ENCODE assay signal across 9 cellular contexts in genomic region chrX:136525738-136526606, GRCh38. TPM values are rescaled to one million over a fixed set of nuclear protein-coding genes. Genes with fewer than 3 reads are reported as not detected.
DNase-seq lines count a peak whose midpoint lies in the region; ATAC-seq and TF ChIP-seq lines count a peak whose summit lies in the region.
"Had no signal": no experiment of that assay in that cellular context is flagged by ENCODE, and none has a peak within 500 bp of the region (broad histone marks: within the 10 kb centered on the region; RNA-seq: fewer than 3 reads in every experiment).

No MANE protein-coding gene starts in this region.

- H3K27ac ChIP-seq in right atrium auricular region (peak overlapping the region in 1 of 2 donors; percentile 88), substantia nigra (ENCODE audit: low read depth, low read length, poor library complexity, severe bottlenecking) (no peak overlapping the region)

- POLR2A ChIA-PET in naive thymus-derived CD8-positive, alpha-beta T cell (lab: Charles Lee), result interaction anchor here (0.7 kb wide), 1 partner anchor 29 kb away, joined by 3 read pairs; no protein-coding TSS in a partner anchor

- H3K4me3 Mint-ChIP-seq in naive thymus-derived CD8-positive, alpha-beta T cell, result no peak overlapping the region
- H3K4me3 Mint-ChIP-seq: stimulated activated naive CD8-positive, alpha-beta T cell treated with anti-CD3 and anti-CD28 coated beads, Interleukin-15, Interleukin-2, amounts not matched to agents 100 ng/mL and 50 ng/mL, for 24 hours had no signal

- DNase-seq in HPDE6-E6E7 (ENCODE audit: extremely low spot score) (peak; percentile 37), adipocyte (ENCODE audit: low read depth) (peak; percentile 83), right atrium auricular region (ENCODE audit: low spot score) (peak; percentile 74), substantia nigra (lab: John Stamatoyannopoulos, UW) (peak in 30 of 49 donors; percentile 0 to 58 (median 10)), NCI-H2171 treated with DMSO at 0.1 percent for 48 hours (lab: John Stamatoyannopoulos, UW) (no peak), NCI-H526 treated with DMSO at 0.1 percent for 48 hours (lab: John Stamatoyannopoulos, UW) (no peak)
- DNase-seq in naive thymus-derived CD8-positive, alpha-beta T cell, result no peak

- H3K9me3 Mint-ChIP-seq in naive thymus-derived CD8-positive, alpha-beta T cell, result no peaks in the 10 kb centered on the region
- H3K9me3 Mint-ChIP-seq: stimulated activated naive CD8-positive, alpha-beta T cell treated with anti-CD3 and anti-CD28 coated beads, Interleukin-15, Interleukin-2, amounts not matched to agents 100 ng/mL and 50 ng/mL, for 24 hours had no signal

- H3K36me3 Mint-ChIP-seq in naive thymus-derived CD8-positive, alpha-beta T cell, result peaks cover 0 to 2% (median 0%) of the 10 kb centered on the region in 3 donors

- H3K9ac ChIP-seq in adipocyte (ENCODE audit: low read length), result peak overlapping the region; percentile 76

- H3K27ac Mint-ChIP-seq in naive thymus-derived CD8-positive, alpha-beta T cell, result no peak overlapping the region
- H3K27ac Mint-ChIP-seq: stimulated activated naive CD8-positive, alpha-beta T cell treated with anti-CD3 and anti-CD28 coated beads, Interleukin-15, Interleukin-2, amounts not matched to agents 100 ng/mL and 50 ng/mL, for 24 hours had no signal

- H3K36me3 ChIP-seq in adipocyte (ENCODE audit: control insufficient read depth, insufficient read depth, low read length, severe bottlenecking) (no peaks in the 10 kb centered on the region), right atrium auricular region (no peaks in the 10 kb centered on the region)

- H3K4me1 ChIP-seq in adipocyte (ENCODE audit: control insufficient read depth, insufficient read depth, low read length) (peaks cover 21% of the 10 kb centered on the region), right atrium auricular region (peaks cover 0 to 3% of the 10 kb centered on the region in 2 donors)

- peaks cover 0 to 9% (median 0%) of the 10 kb centered on the region in 5 donors for H3K27me3 Mint-ChIP-seq in naive thymus-derived CD8-positive, alpha-beta T cell
- H3K27me3 Mint-ChIP-seq: stimulated activated naive CD8-positive, alpha-beta T cell treated with anti-CD3 and anti-CD28 coated beads, Interleukin-15, Interleukin-2, amounts not matched to agents 100 ng/mL and 50 ng/mL, for 24 hours had no signal

- no peak for TF ChIP-seq CTCF in right atrium auricular region (IDR thresholded peaks at IDR 0.05)

- ATAC-seq in naive thymus-derived CD8-positive, alpha-beta T cell, result no peak
- no peak for ATAC-seq in GM18858 (IDR thresholded peaks at IDR 0.05; ENCODE audit: unreplicated experiment)

- H3K27me3 ChIP-seq in adipocyte (replicated peaks; ENCODE audit: control insufficient read depth, insufficient read depth, low read length), result peaks cover 6% of the 10 kb centered on the region
- H3K27me3 ChIP-seq in right atrium auricular region, result no peaks in the 10 kb centered on the region

- peaks cover 6 to 15% (median 8%) of the 10 kb centered on the region in 4 donors for H3K4me1 Mint-ChIP-seq in naive thymus-derived CD8-positive, alpha-beta T cell

- H3K4me3 ChIP-seq in adipocyte (ENCODE audit: low read length), result peak overlapping the region; percentile 48
- no peak overlapping the region for H3K4me3 ChIP-seq in right atrium auricular region

- no peaks in the 10 kb centered on the region for H3K9me3 ChIP-seq in adipocyte (ENCODE audit: control insufficient read depth, low read length)
- no peaks in the 10 kb centered on the region for H3K9me3 ChIP-seq in right atrium auricular region

RNA-seq across cellular contexts. Expression of gene VGLL1, which starts 6.0 kb away (rescaled TPM):
- total RNA-seq in right atrium auricular region, result not detected
- not detected for total RNA-seq in naive thymus-derived CD8-positive, alpha-beta T cell
- polyA plus RNA-seq in naive thymus-derived CD8-positive, alpha-beta T cell, result not detected

RNA-seq across cellular contexts. Expression of gene HTATSF1, which starts 28.6 kb away (rescaled TPM):
- total RNA-seq in right atrium auricular region, result 10 to 100 TPM; 61.5 to 76.2 TPM
- 10 to 100 TPM; 29.8 to 30.1 TPM for total RNA-seq in naive thymus-derived CD8-positive, alpha-beta T cell
- polyA plus RNA-seq in naive thymus-derived CD8-positive, alpha-beta T cell, result 10 to 100 TPM; 40.0 to 67.9 (median 63.8) TPM

RNA-seq across cellular contexts. Expression of gene BRS3, which starts 38.2 kb away (rescaled TPM):
- not detected for total RNA-seq in right atrium auricular region
- total RNA-seq in naive thymus-derived CD8-positive, alpha-beta T cell, result not detected
- not detected for polyA plus RNA-seq in naive thymus-derived CD8-positive, alpha-beta T cell

Comparison
In these comparisons a context has a peak if more than half of its experiments do, and no peak if none do; other contexts are left out.
1. DNase-seq: peak in HPDE6-E6E7 (single experiment), adipocyte (single experiment), right atrium auricular region (single experiment) and substantia nigra (30 of 49); none in naive thymus-derived CD8-positive, alpha-beta T cell (0 of 10), NCI-H2171 treated with DMSO at 0.1 percent for 48 hours (single experiment) and NCI-H526 treated with DMSO at 0.1 percent for 48 hours (single experiment).